ENCODE assay signal across 15 cellular contexts in the genomic region with DNA sequence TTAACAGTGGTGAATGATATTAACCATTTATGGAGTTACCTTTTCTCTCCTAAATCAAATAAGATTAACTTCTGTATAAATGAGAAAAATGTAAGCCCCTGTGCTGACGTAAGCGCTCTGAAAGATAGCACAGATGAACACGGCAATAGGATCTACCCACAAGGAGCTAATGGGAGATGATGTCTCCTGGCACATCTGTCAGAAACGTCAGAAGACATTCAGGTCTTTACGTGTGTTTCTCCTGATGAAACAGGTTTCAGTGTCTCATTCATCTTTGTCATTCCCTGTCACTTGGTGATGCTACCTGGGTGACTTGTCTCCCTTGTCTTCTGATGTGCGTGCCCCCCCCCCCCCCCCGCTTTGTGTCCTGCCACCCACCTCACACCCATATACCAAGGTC.
"Had no signal": no experiment of that assay in that cellular context is flagged by ENCODE, and none has a peak within 500 bp of the region (broad histone marks: within the 10 kb centered on the region; RNA-seq: fewer than 3 reads in every experiment).

No MANE protein-coding gene starts in this region.

- H3K4me1 ChIP-seq: colonic mucosa had no signal

- H3K27me3 ChIP-seq: body of pancreas, colonic mucosa, transverse colon had no signal

- H3K4me3 Mint-ChIP-seq: activated naive CD8-positive, alpha-beta T cell treated with anti-CD3 and anti-CD28 coated beads for 36 hours; activated T-helper 1 cell treated with anti-CD3 and anti-CD28 coated beads, Interleukin-12 subunit alpha, Interleukin-12 subunit beta, Interleukin-2, Interleukin-4 antibody, amounts not matched to agents 30 ng/mL and 10 ng/mL and 1 ng/mL, durations not matched to agents 14 hours and 24 hours and 36 hours; nephron; stimulated activated naive B cell treated with anti-CD40 and anti-IgM and Interleukin-4, amounts not matched to agents 10 μg/mL and 1 μg/mL and 100 μg/mL, for 72 hours; T-helper 2 cell treated with Interferon-gamma antibody and Interleukin-4, amounts not matched to agents 5 μg/mL and 100 μg/mL, for 36 hours had no signal

- H3K9me3 Mint-ChIP-seq: activated naive CD8-positive, alpha-beta T cell treated with anti-CD3 and anti-CD28 coated beads for 36 hours; activated T-helper 1 cell treated with anti-CD3 and anti-CD28 coated beads, Interleukin-12 subunit alpha, Interleukin-12 subunit beta, Interleukin-2, Interleukin-4 antibody, amounts not matched to agents 30 ng/mL and 10 ng/mL and 1 ng/mL, durations not matched to agents 14 hours and 24 hours and 36 hours; nephron; stimulated activated naive B cell treated with anti-CD40 and anti-IgM and Interleukin-4, amounts not matched to agents 10 μg/mL and 1 μg/mL and 100 μg/mL, for 72 hours; T-helper 2 cell treated with Interferon-gamma antibody and Interleukin-4, amounts not matched to agents 5 μg/mL and 100 μg/mL, for 36 hours had no signal

- H3K9me3 ChIP-seq: body of pancreas, colonic mucosa, transverse colon had no signal

- H3K4me3 ChIP-seq: body of pancreas, colonic mucosa, transverse colon had no signal

- H3K27me3 Mint-ChIP-seq: activated naive CD8-positive, alpha-beta T cell treated with anti-CD3 and anti-CD28 coated beads for 36 hours; stimulated activated naive B cell treated with anti-CD40 and anti-IgM and Interleukin-4, amounts not matched to agents 10 μg/mL and 1 μg/mL and 100 μg/mL, for 72 hours had no signal

- H3K27ac ChIP-seq: colonic mucosa had no signal

- ATAC-seq: stimulated activated naive B cell treated with anti-CD40 and anti-IgM and Interleukin-4, amounts not matched to agents 10 μg/mL and 1 μg/mL and 100 μg/mL, for 72 hours had no signal

- DNase-seq: activated CD4-positive, alpha-beta T cell treated with anti-CD3 and anti-CD28 coated beads, Interleukin-2, amount 50 U/mL, for 1 hour; activated CD4-positive, CD25-positive, alpha-beta regulatory T cell; activated naive CD8-positive, alpha-beta T cell treated with anti-CD3 and anti-CD28 coated beads for 36 hours; amygdala; body of pancreas; central memory CD4-positive, alpha-beta T cell; colonic mucosa; left colon; occipital lobe; stimulated activated CD4-positive, alpha-beta T cell treated with anti-CD3 and anti-CD28 coated beads, Interleukin-2, amount 100 ng/mL, for 48 hours; stimulated activated naive B cell treated with anti-CD40 and anti-IgM and Interleukin-4, amounts not matched to agents 10 μg/mL and 1 μg/mL and 100 μg/mL, for 72 hours; transverse colon had no signal

- H3K27ac Mint-ChIP-seq: activated naive CD8-positive, alpha-beta T cell treated with anti-CD3 and anti-CD28 coated beads for 36 hours; activated T-helper 1 cell treated with anti-CD3 and anti-CD28 coated beads, Interleukin-12 subunit alpha, Interleukin-12 subunit beta, Interleukin-2, Interleukin-4 antibody, amounts not matched to agents 30 ng/mL and 10 ng/mL and 1 ng/mL, durations not matched to agents 14 hours and 24 hours and 36 hours; nephron; T-helper 2 cell treated with Interferon-gamma antibody and Interleukin-4, amounts not matched to agents 5 μg/mL and 100 μg/mL, for 36 hours had no signal

- H3K36me3 ChIP-seq: colonic mucosa had no signal
